3 cellular contexts compared by ENCODE assay signal in the genomic region with DNA sequence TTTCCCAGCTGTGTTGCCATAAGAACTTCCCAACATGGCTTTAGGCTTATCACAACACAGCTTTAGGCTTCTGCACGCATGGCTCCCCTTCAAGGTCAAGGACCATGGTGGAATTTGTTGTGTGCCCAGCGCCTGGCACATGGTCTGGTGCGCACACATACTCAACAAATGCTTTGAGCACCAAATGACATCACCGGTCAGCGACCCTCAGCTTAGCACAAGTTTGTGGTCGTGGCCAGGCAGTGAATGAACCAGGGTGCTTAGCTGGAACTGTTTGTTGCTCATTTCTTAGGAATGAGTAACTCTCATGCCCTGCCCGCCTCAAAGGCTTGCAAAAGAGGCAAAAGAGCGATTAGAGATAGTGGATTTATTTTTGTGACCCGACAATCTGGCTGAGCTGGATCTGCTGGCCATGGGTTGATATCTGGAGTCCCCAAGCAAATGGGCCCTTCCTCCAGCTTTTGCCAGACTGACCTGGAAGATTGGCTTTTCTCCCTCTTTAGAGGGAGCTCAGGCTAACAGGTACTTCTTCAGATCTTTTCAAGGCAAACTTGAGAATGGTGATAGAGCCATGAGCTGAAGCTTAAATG.
A peak's percentile ranks its signal among the peaks of the same experiment; 100 is the strongest.
TF ChIP-seq lines count a peak whose summit lies in the region.

No MANE protein-coding gene starts in this region.

TF ChIP-seq in liver, 16 proteins besides CTCF, POLR2A, EP300 and RAD21:
- TF ChIP-seq SP1 (IDR thresholded peaks at IDR 0.05), result no peak
- TF ChIP-seq RXRA (IDR thresholded peaks at IDR 0.05), result peak; percentile 37 to 59
- TF ChIP-seq, protein P1, sequence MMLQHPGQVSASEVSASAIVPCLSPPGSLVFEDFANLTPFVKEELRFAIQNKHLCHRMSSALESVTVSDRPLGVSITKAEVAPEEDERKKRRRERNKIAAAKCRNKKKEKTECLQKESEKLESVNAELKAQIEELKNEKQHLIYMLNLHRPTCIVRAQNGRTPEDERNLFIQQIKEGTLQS (IDR thresholded peaks at IDR 0.05), result no peak
- TF ChIP-seq JUND (IDR thresholded peaks at IDR 0.05), result peak in 1 of 2 donors; percentile 10

TF ChIP-seq in HepG2, 621 proteins besides CTCF, POLR2A, EP300 and RAD21:
- TF ChIP-seq MAZ (IDR thresholded peaks at IDR 0.05; ENCODE audit: borderline replicate concordance, low read depth, low read length) (no peak), MAZ (CRISPR knock-in tag; IDR thresholded peaks at IDR 0.05; ENCODE audit: low read depth) (no peak), ZNF7 (CRISPR knock-in tag; IDR thresholded peaks at IDR 0.05) (no peak), ZNF33A (CRISPR knock-in tag; IDR thresholded peaks at IDR 0.05; ENCODE audit: borderline replicate concordance) (no peak), KAT2B (IDR thresholded peaks at IDR 0.05; ENCODE audit: borderline replicate concordance, low read depth, low read length) (no peak), FOXO1 (CRISPR knock-in tag; IDR thresholded peaks at IDR 0.05) (no peak), ZNF782 (CRISPR knock-in tag; IDR thresholded peaks at IDR 0.05; ENCODE audit: borderline replicate concordance) (no peak), NFRKB (IDR thresholded peaks at IDR 0.05) (no peak), ZNF382 (CRISPR knock-in tag; IDR thresholded peaks at IDR 0.05; ENCODE audit: borderline replicate concordance) (no peak), SETDB1 (CRISPR knock-in tag; IDR thresholded peaks at IDR 0.05; ENCODE audit: borderline replicate concordance) (no peak)
- TF ChIP-seq, protein P2, sequence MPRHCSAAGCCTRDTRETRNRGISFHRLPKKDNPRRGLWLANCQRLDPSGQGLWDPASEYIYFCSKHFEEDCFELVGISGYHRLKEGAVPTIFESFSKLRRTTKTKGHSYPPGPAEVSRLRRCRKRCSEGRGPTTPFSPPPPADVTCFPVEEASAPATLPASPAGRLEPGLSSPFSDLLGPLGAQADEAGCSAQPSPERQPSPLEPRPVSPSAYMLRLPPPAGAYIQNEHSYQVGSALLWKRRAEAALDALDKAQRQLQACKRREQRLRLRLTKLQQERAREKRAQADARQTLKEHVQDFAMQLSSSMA (CRISPR knock-in tag; IDR thresholded peaks at IDR 0.05), result no peak

TF ChIP-seq in GM12878, 131 proteins besides CTCF, POLR2A, EP300 and RAD21:
- TF ChIP-seq, protein P3, sequence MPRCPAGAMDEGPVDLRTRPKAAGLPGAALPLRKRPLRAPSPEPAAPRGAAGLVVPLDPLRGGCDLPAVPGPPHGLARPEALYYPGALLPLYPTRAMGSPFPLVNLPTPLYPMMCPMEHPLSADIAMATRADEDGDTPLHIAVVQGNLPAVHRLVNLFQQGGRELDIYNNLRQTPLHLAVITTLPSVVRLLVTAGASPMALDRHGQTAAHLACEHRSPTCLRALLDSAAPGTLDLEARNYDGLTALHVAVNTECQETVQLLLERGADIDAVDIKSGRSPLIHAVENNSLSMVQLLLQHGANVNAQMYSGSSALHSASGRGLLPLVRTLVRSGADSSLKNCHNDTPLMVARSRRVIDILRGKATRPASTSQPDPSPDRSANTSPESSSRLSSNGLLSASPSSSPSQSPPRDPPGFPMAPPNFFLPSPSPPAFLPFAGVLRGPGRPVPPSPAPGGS (IDR thresholded peaks at IDR 0.05; ENCODE audit: borderline replicate concordance, insufficient read depth, low read depth, low read length, poor library complexity, severe bottlenecking), result peak; percentile 65
- no peak for TF ChIP-seq ZNF207 (IDR thresholded peaks at IDR 0.05; ENCODE audit: borderline replicate concordance)
- TF ChIP-seq, protein P4, sequence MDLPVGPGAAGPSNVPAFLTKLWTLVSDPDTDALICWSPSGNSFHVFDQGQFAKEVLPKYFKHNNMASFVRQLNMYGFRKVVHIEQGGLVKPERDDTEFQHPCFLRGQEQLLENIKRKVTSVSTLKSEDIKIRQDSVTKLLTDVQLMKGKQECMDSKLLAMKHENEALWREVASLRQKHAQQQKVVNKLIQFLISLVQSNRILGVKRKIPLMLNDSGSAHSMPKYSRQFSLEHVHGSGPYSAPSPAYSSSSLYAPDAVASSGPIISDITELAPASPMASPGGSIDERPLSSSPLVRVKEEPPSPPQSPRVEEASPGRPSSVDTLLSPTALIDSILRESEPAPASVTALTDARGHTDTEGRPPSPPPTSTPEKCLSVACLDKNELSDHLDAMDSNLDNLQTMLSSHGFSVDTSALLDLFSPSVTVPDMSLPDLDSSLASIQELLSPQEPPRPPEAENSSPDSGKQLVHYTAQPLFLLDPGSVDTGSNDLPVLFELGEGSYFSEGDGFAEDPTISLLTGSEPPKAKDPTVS (IDR thresholded peaks at IDR 0.05; ENCODE audit: low read depth, low read length), result no peak
- no peak for TF ChIP-seq POLR2AphosphoS5 (IDR thresholded peaks at IDR 0.05; ENCODE audit: low read length)
- TF ChIP-seq, protein P5, sequence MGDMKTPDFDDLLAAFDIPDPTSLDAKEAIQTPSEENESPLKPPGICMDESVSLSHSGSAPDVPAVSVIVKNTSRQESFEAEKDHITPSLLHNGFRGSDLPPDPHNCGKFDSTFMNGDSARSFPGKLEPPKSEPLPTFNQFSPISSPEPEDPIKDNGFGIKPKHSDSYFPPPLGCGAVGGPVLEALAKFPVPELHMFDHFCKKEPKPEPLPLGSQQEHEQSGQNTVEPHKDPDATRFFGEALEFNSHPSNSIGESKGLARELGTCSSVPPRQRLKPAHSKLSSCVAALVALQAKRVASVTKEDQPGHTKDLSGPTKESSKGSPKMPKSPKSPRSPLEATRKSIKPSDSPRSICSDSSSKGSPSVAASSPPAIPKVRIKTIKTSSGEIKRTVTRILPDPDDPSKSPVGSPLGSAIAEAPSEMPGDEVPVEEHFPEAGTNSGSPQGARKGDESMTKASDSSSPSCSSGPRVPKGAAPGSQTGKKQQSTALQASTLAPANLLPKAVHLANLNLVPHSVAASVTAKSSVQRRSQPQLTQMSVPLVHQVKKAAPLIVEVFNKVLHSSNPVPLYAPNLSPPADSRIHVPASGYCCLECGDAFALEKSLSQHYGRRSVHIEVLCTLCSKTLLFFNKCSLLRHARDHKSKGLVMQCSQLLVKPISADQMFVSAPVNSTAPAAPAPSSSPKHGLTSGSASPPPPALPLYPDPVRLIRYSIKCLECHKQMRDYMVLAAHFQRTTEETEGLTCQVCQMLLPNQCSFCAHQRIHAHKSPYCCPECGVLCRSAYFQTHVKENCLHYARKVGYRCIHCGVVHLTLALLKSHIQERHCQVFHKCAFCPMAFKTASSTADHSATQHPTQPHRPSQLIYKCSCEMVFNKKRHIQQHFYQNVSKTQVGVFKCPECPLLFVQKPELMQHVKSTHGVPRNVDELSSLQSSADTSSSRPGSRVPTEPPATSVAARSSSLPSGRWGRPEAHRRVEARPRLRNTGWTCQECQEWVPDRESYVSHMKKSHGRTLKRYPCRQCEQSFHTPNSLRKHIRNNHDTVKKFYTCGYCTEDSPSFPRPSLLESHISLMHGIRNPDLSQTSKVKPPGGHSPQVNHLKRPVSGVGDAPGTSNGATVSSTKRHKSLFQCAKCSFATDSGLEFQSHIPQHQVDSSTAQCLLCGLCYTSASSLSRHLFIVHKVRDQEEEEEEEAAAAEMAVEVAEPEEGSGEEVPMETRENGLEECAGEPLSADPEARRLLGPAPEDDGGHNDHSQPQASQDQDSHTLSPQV (IDR thresholded peaks at IDR 0.05), result no peak
